8 cellular contexts compared by ENCODE assay signal in genomic region chr3:40623567-40623966, GRCh38.
DNase-seq lines count a peak whose midpoint lies in the region; ATAC-seq and TF ChIP-seq lines count a peak whose summit lies in the region.

No MANE protein-coding gene starts in this region.

- H3K9ac ChIP-seq in Karpas-422 (ENCODE audit: low read length): no peak overlapping the region

- H3K4me1 ChIP-seq in Karpas-422 (ENCODE audit: low read length) (no peaks in the 10 kb centered on the region), upper lobe of right lung (no peaks in the 10 kb centered on the region), GM23338 (ENCODE audit: insufficient read depth) (no peaks in the 10 kb centered on the region)

- peak; percentile 91 for ATAC-seq in GM21515 (IDR thresholded peaks at IDR 0.05; ENCODE audit: unreplicated experiment)
- peak; percentile 84 for ATAC-seq in upper lobe of right lung
- ATAC-seq in omental fat pad (ENCODE audit: low FRiP score): no peak
- ATAC-seq in GM23338: no peak

- H3K36me3 Mint-ChIP-seq in GM23338 (ENCODE audit: low read depth): peaks cover 4% of the 10 kb centered on the region

- peak; percentile 47 for DNase-seq in GM06990 (ENCODE audit: extremely low read depth, insufficient read length)
- peak; percentile 52 for DNase-seq in Karpas-422
- peak; percentile 38 for DNase-seq in amniotic epithelial cell (ENCODE audit: low read depth)
- DNase-seq in upper lobe of right lung: no peak
- no peak for DNase-seq in omental fat pad (ENCODE audit: low spot score)
- no peak for DNase-seq in GM23338 (ENCODE audit: low spot score)
- no peak for DNase-seq in cerebellar cortex (ENCODE audit: low spot score)

- H3K4me2 ChIP-seq in Karpas-422 (ENCODE audit: low read depth, low read length, poor library complexity, severe bottlenecking): no peak overlapping the region
- H3K4me2 ChIP-seq in GM23338: no peak overlapping the region

- H3K79me2 ChIP-seq in Karpas-422 (ENCODE audit: low read length) (no peaks in the 10 kb centered on the region), GM23338 (replicated peaks; ENCODE audit: insufficient read depth) (no peaks in the 10 kb centered on the region)

- intact Hi-C loops in upper lobe of right lung (cut with DNase I): no loop called here

- H3K27me3 ChIP-seq in GM06990 (replicated peaks; ENCODE audit: control insufficient read depth, insufficient read depth, low read length) (no peaks in the 10 kb centered on the region), Karpas-422 (ENCODE audit: low read length) (peaks cover under 1% of the 10 kb centered on the region; the same call in 1 of the 2 replicates), upper lobe of right lung (no peaks in the 10 kb centered on the region), GM23338 (ENCODE audit: insufficient read depth) (no peaks in the 10 kb centered on the region)

- no peak overlapping the region for H2AFZ ChIP-seq in Karpas-422 (ENCODE audit: low read length)
- H2AFZ ChIP-seq in GM23338: no peak overlapping the region

- no peaks in the 10 kb centered on the region for H3F3A ChIP-seq in GM23338 (replicated peaks; ENCODE audit: low read depth)

- H3K27me3 Mint-ChIP-seq in GM23338 (ENCODE audit: insufficient read depth, low read depth, poor library complexity): peaks cover 4% of the 10 kb centered on the region

- H3K4me3 ChIP-seq in GM06990 (replicated peaks; ENCODE audit: low read depth, low read length): no peak overlapping the region
- no peak overlapping the region for H3K4me3 ChIP-seq in Karpas-422 (ENCODE audit: low read length)
- no peak overlapping the region for H3K4me3 ChIP-seq in upper lobe of right lung
- no peak overlapping the region for H3K4me3 ChIP-seq in GM23338

- H3K4me3 Mint-ChIP-seq in GM23338: no peak overlapping the region

- peaks cover 11% of the 10 kb centered on the region for H3K9me3 Mint-ChIP-seq in GM23338

- H3K9me3 ChIP-seq in Karpas-422 (ENCODE audit: low read length) (no peaks in the 10 kb centered on the region), upper lobe of right lung (no peaks in the 10 kb centered on the region)

- H3K9me2 ChIP-seq in Karpas-422 (replicated peaks; ENCODE audit: insufficient read depth, low read length): no peaks in the 10 kb centered on the region
- 0 out of 2 replicates have a peak, but pooled peaks cover 12% of the 10 kb centered on the region for H3K9me2 ChIP-seq in GM23338 (ENCODE audit: insufficient read depth)

- H3K36me3 ChIP-seq in GM06990 (ENCODE audit: control insufficient read depth, insufficient read depth, low read length) (no peaks in the 10 kb centered on the region), Karpas-422 (ENCODE audit: insufficient read depth, low read length) (no peaks in the 10 kb centered on the region), upper lobe of right lung (no peaks in the 10 kb centered on the region), GM23338 (ENCODE audit: insufficient read depth) (no peaks in the 10 kb centered on the region)

- H3K4me1 Mint-ChIP-seq in GM23338: no peaks in the 10 kb centered on the region; the same call in 2 of the 3 replicates

- no peaks in the 10 kb centered on the region for H4K20me1 ChIP-seq in Karpas-422 (ENCODE audit: insufficient read depth, low read depth, low read length)
- H4K20me1 ChIP-seq in GM23338 (replicated peaks; ENCODE audit: insufficient read depth): no peaks in the 10 kb centered on the region

- H3K27ac ChIP-seq in Karpas-422 (ENCODE audit: low read length) (no peak overlapping the region), upper lobe of right lung (no peak overlapping the region), GM23338 (ENCODE audit: low read depth) (no peak overlapping the region)

- no peak for TF ChIP-seq CTCF in GM06990 (IDR thresholded peaks at IDR 0.05; ENCODE audit: insufficient read depth, low read length, poor library complexity, severe bottlenecking)
- TF ChIP-seq CTCF in upper lobe of right lung (IDR thresholded peaks at IDR 0.05): no peak
- TF ChIP-seq CTCF in omental fat pad (IDR thresholded peaks at IDR 0.05): no peak
- no peak for TF ChIP-seq CTCF in GM23338 (conservative IDR thresholded peaks at IDR 0.05; ENCODE audit: low read depth in 2 of 2)

- H3K27ac Mint-ChIP-seq in GM23338: no peak overlapping the region

TF ChIP-seq in GM23338, 12 proteins besides CTCF, POLR2A, EP300 and RAD21 (continues in another document):
- no peak for TF ChIP-seq ZNF331 (CRISPR knock-in tag; IDR thresholded peaks at IDR 0.05; ENCODE audit: low read depth)
- no peak for TF ChIP-seq JUNB (IDR thresholded peaks at IDR 0.05; ENCODE audit: unreplicated experiment)
- no peak for TF ChIP-seq STAT1 (IDR thresholded peaks at IDR 0.05; ENCODE audit: unreplicated experiment)
- TF ChIP-seq POLR2AphosphoS5 (IDR thresholded peaks at IDR 0.05; ENCODE audit: low read depth): no peak
- no peak for TF ChIP-seq EZH2 (IDR thresholded peaks at IDR 0.05; ENCODE audit: low read depth, unreplicated experiment)
- TF ChIP-seq REST (IDR thresholded peaks at IDR 0.05; ENCODE audit: unreplicated experiment): no peak
- no peak for TF ChIP-seq CREB1 (CRISPR knock-in tag; IDR thresholded peaks at IDR 0.05; ENCODE audit: low read depth)
- no peak for TF ChIP-seq ZNF114 (CRISPR knock-in tag; IDR thresholded peaks at IDR 0.05)
- no peak for TF ChIP-seq NANOG (IDR thresholded peaks at IDR 0.05; ENCODE audit: borderline replicate concordance)
- TF ChIP-seq ETS1 (IDR thresholded peaks at IDR 0.05): no peak
- TF ChIP-seq EZH2phosphoT487 (IDR thresholded peaks at IDR 0.05; ENCODE audit: unreplicated experiment): no peak

Comparison
In these comparisons a context has a peak if more than half of its experiments do, and no peak if none do; other contexts are left out.
1. DNase-seq: peak in GM06990 (single experiment), Karpas-422 (single experiment) and amniotic epithelial cell (single experiment); none in upper lobe of right lung (single experiment), omental fat pad (single experiment), GM23338 (single experiment) and cerebellar cortex (single experiment).
2. ATAC-seq: peak in GM21515 (single experiment) and upper lobe of right lung (single experiment); none in omental fat pad (single experiment) and GM23338 (single experiment).